Comparison of ENCODE assay signal across 3 cellular contexts in the genomic region with DNA sequence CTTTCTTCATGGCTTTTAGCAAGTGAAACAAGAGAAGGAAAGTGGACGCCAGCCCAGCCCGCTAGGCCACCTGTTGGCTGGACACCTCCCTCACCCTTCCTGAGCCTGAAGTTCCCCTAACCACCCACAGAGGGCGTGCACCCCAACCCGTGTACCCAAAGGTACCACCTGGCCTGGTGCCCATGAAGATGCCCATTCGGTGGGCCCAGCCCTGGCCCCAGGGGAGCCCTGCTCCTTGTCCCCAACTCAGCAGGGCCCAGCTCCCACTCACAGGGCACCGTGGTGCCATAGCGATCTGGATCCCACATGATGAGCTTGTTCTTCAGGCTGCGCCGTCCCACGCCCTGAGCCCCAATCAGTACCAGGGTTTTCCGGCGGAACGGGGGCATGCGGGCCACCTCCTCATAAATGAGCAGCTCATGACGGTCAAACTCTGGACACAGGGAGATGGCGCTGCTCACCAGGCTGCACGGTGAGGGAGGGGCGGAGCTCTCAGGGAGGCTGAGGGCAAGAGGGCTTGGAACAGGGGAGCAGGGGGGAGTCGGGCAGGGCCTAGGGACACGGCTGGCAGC.
A peak's percentile ranks its signal among the peaks of the same experiment; 100 is the strongest.
TF ChIP-seq lines count a peak whose summit lies in the region.

No MANE protein-coding gene starts in this region.

TF ChIP-seq in HEK293, 187 proteins besides CTCF, POLR2A, EP300 and RAD21 (continues in another document):
- TF ChIP-seq SCRT1 (tag by site-specific recombination; IDR thresholded peaks at IDR 0.05; ENCODE audit: borderline replicate concordance) (peak; percentile 94), ZNF791 (tag by site-specific recombination; IDR thresholded peaks at IDR 0.05) (no peak), ZNF169 (tag by site-specific recombination; IDR thresholded peaks at IDR 0.05) (no peak), ZNF341 (tag by site-specific recombination; IDR thresholded peaks at IDR 0.05; ENCODE audit: low read depth) (no peak), ZBTB8A (tag by site-specific recombination; IDR thresholded peaks at IDR 0.05) (no peak), ZNF585B (tag by site-specific recombination; IDR thresholded peaks at IDR 0.05) (no peak), ZNF292 (tag by site-specific recombination; IDR thresholded peaks at IDR 0.05; ENCODE audit: borderline replicate concordance, low read depth) (no peak), SP3 (tag by site-specific recombination; IDR thresholded peaks at IDR 0.05) (no peak), ZNF624 (tag by site-specific recombination; IDR thresholded peaks at IDR 0.05) (no peak), ZNF10 (tag by site-specific recombination; IDR thresholded peaks at IDR 0.05) (no peak), ZNF266 (tag by site-specific recombination; IDR thresholded peaks at IDR 0.05; ENCODE audit: low read depth) (no peak), ZNF146 (tag by site-specific recombination; IDR thresholded peaks at IDR 0.05) (no peak), ZNF19 (tag by site-specific recombination; IDR thresholded peaks at IDR 0.05; ENCODE audit: low read depth) (no peak), ZBTB48 (tag by site-specific recombination; IDR thresholded peaks at IDR 0.05) (no peak), ZNF214 (tag by site-specific recombination; IDR thresholded peaks at IDR 0.05; ENCODE audit: borderline replicate concordance) (no peak), ZNF510 (tag by site-specific recombination; IDR thresholded peaks at IDR 0.05; ENCODE audit: insufficient replicate concordance) (no peak), ZIC2 (tag by site-specific recombination; IDR thresholded peaks at IDR 0.05) (no peak; the same call in 1 of the 2 replicates)
- TF ChIP-seq, protein P1, sequence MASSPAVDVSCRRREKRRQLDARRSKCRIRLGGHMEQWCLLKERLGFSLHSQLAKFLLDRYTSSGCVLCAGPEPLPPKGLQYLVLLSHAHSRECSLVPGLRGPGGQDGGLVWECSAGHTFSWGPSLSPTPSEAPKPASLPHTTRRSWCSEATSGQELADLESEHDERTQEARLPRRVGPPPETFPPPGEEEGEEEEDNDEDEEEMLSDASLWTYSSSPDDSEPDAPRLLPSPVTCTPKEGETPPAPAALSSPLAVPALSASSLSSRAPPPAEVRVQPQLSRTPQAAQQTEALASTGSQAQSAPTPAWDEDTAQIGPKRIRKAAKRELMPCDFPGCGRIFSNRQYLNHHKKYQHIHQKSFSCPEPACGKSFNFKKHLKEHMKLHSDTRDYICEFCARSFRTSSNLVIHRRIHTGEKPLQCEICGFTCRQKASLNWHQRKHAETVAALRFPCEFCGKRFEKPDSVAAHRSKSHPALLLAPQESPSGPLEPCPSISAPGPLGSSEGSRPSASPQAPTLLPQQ (tag by site-specific recombination; IDR thresholded peaks at IDR 0.05), result peak; percentile 78
- TF ChIP-seq, protein P2, sequence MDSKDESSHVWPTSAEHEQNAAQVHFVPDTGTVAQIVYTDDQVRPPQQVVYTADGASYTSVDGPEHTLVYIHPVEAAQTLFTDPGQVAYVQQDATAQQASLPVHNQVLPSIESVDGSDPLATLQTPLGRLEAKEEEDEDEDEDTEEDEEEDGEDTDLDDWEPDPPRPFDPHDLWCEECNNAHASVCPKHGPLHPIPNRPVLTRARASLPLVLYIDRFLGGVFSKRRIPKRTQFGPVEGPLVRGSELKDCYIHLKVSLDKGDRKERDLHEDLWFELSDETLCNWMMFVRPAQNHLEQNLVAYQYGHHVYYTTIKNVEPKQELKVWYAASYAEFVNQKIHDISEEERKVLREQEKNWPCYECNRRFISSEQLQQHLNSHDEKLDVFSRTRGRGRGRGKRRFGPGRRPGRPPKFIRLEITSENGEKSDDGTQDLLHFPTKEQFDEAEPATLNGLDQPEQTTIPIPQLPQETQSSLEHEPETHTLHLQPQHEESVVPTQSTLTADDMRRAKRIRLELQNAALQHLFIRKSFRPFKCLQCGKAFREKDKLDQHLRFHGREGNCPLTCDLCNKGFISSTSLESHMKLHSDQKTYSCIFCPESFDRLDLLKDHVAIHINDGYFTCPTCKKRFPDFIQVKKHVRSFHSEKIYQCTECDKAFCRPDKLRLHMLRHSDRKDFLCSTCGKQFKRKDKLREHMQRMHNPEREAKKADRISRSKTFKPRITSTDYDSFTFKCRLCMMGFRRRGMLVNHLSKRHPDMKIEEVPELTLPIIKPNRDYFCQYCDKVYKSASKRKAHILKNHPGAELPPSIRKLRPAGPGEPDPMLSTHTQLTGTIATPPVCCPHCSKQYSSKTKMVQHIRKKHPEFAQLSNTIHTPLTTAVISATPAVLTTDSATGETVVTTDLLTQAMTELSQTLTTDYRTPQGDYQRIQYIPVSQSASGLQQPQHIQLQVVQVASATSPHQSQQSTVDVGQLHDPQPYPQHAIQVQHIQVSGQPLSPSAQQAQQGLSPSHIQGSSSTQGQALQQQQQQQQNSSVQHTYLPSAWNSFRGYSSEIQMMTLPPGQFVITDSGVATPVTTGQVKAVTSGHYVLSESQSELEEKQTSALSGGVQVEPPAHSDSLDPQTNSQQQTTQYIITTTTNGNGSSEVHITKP (tag by site-specific recombination; IDR thresholded peaks at IDR 0.05), result no peak

TF ChIP-seq in K562, 482 proteins besides CTCF, POLR2A, EP300 and RAD21 (continues in another document):
- TF ChIP-seq GTF2F1 (IDR thresholded peaks at IDR 0.05; ENCODE audit: low read depth, low read length) (no peak), CTBP1 (IDR thresholded peaks at IDR 0.05; ENCODE audit: borderline replicate concordance) (0 out of 2 replicates have a peak, but pooled peaks have one; percentile 13), SMARCE1 (IDR thresholded peaks at IDR 0.05) (no peak), HDAC3 (IDR thresholded peaks at IDR 0.05; ENCODE audit: borderline replicate concordance, partially characterized antibody) (no peak), TCFL5 (CRISPR knock-in tag; conservative IDR thresholded peaks at IDR 0.05) (no peak), NFIC (IDR thresholded peaks at IDR 0.05) (peak; percentile 73), KDM2B (CRISPR knock-in tag; IDR thresholded peaks at IDR 0.05) (no peak), SMC3 (conservative IDR thresholded peaks at IDR 0.05; ENCODE audit: insufficient read depth, low read depth, low read length) (0 out of 2 replicates have a peak, but pooled peaks have one; percentile 12), ZBTB8A (IDR thresholded peaks at IDR 0.05; ENCODE audit: partially characterized antibody) (no peak), TCF7 (IDR thresholded peaks at IDR 0.05; ENCODE audit: borderline replicate concordance) (no peak), SP1 (CRISPR knock-in tag; IDR thresholded peaks at IDR 0.05) (0 out of 2 replicates have a peak, but pooled peaks have one; percentile 31), ZNF121 (CRISPR knock-in tag; conservative IDR thresholded peaks at IDR 0.05) (no peak), KLF10 (CRISPR knock-in tag; IDR thresholded peaks at IDR 0.05) (no peak), KHSRP (IDR thresholded peaks at IDR 0.05) (no peak), ZNF41 (CRISPR knock-in tag; conservative IDR thresholded peaks at IDR 0.05) (no peak), MYNN (IDR thresholded peaks at IDR 0.05) (peak; percentile 83), MYNN (CRISPR knock-in tag; IDR thresholded peaks at IDR 0.05) (no peak), ZNF668 (CRISPR knock-in tag; IDR thresholded peaks at IDR 0.05) (no peak), E2F3 (CRISPR knock-in tag; IDR thresholded peaks at IDR 0.05) (no peak), ZBTB1 (CRISPR knock-in tag; IDR thresholded peaks at IDR 0.05; ENCODE audit: borderline replicate concordance, low read depth) (no peak)
- TF ChIP-seq, protein P3, sequence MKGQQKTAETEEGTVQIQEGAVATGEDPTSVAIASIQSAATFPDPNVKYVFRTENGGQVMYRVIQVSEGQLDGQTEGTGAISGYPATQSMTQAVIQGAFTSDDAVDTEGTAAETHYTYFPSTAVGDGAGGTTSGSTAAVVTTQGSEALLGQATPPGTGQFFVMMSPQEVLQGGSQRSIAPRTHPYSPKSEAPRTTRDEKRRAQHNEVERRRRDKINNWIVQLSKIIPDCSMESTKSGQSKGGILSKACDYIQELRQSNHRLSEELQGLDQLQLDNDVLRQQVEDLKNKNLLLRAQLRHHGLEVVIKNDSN (CRISPR knock-in tag; IDR thresholded peaks at IDR 0.05), result 0 out of 2 replicates have a peak, but pooled peaks have one; percentile 16
- TF ChIP-seq, protein P4, sequence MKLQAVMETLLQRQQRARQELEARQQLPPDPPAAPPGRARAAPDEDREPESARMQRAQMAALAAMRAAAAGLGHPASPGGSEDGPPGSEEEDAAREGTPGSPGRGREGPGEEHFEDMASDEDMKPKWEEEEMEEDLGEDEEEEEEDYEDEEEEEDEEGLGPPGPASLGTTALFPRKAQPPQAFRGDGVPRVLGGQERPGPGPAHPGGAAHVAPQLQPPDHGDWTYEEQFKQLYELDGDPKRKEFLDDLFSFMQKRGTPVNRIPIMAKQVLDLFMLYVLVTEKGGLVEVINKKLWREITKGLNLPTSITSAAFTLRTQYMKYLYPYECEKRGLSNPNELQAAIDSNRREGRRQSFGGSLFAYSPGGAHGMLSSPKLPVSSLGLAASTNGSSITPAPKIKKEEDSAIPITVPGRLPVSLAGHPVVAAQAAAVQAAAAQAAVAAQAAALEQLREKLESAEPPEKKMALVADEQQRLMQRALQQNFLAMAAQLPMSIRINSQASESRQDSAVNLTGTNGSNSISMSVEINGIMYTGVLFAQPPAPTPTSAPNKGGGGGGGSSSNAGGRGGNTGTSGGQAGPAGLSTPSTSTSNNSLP (IDR thresholded peaks at IDR 0.05; ENCODE audit: borderline replicate concordance, low read depth, low read length), result no peak
- TF ChIP-seq, protein P5, sequence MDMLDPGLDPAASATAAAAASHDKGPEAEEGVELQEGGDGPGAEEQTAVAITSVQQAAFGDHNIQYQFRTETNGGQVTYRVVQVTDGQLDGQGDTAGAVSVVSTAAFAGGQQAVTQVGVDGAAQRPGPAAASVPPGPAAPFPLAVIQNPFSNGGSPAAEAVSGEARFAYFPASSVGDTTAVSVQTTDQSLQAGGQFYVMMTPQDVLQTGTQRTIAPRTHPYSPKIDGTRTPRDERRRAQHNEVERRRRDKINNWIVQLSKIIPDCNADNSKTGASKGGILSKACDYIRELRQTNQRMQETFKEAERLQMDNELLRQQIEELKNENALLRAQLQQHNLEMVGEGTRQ (CRISPR knock-in tag; IDR thresholded peaks at IDR 0.05), result no peak
- TF ChIP-seq, protein P6, sequence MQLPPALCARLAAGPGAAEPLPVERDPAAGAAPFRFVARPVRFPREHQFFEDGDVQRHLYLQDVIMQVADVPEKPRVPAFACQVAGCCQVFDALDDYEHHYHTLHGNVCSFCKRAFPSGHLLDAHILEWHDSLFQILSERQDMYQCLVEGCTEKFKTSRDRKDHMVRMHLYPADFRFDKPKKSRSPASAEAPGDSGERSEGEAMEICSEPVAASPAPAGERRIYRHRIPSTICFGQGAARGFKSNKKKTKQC (CRISPR knock-in tag; IDR thresholded peaks at IDR 0.05), result no peak

TF ChIP-seq in HepG2, 621 proteins besides CTCF, POLR2A, EP300 and RAD21 (continues in another document):
- TF ChIP-seq KDM5B (CRISPR knock-in tag; IDR thresholded peaks at IDR 0.05; ENCODE audit: borderline replicate concordance), result no peak
- no peak for TF ChIP-seq ZBTB21 (CRISPR knock-in tag; IDR thresholded peaks at IDR 0.05)
- TF ChIP-seq ZNF768 (CRISPR knock-in tag; IDR thresholded peaks at IDR 0.05), result peak; percentile 6; the same call in 1 of the 2 replicates
- TF ChIP-seq MTA3 (CRISPR knock-in tag; IDR thresholded peaks at IDR 0.05), result no peak
- TF ChIP-seq ZNF563 (CRISPR knock-in tag; IDR thresholded peaks at IDR 0.05), result peak; percentile 36; the same call in 1 of the 2 replicates
- 0 out of 2 replicates have a peak, but pooled peaks have one; percentile 9 for TF ChIP-seq STAG1 (CRISPR knock-in tag; IDR thresholded peaks at IDR 0.05)
- peak; percentile 28; the same call in 1 of the 2 replicates for TF ChIP-seq SMC3 (IDR thresholded peaks at IDR 0.05; ENCODE audit: low read length)
- TF ChIP-seq SATB2 (CRISPR knock-in tag; IDR thresholded peaks at IDR 0.05), result no peak
- no peak for TF ChIP-seq RFXAP (CRISPR knock-in tag; IDR thresholded peaks at IDR 0.05; ENCODE audit: borderline replicate concordance)
- no peak for TF ChIP-seq RNF2 (conservative IDR thresholded peaks at IDR 0.05; ENCODE audit: low read depth)
- TF ChIP-seq NFE2L2 (IDR thresholded peaks at IDR 0.05; ENCODE audit: low read length), result no peak
- no peak for TF ChIP-seq ZFP36L2 (CRISPR knock-in tag; IDR thresholded peaks at IDR 0.05)
- TF ChIP-seq HNRNPLL (IDR thresholded peaks at IDR 0.05; ENCODE audit: low read depth, low read length, poor library complexity, severe bottlenecking), result peak; percentile 48
- no peak for TF ChIP-seq ZMAT3 (CRISPR knock-in tag; conservative IDR thresholded peaks at IDR 0.05)
- peak; percentile 77; the same call in 1 of the 2 replicates for TF ChIP-seq ZSCAN21 (CRISPR knock-in tag; IDR thresholded peaks at IDR 0.05; ENCODE audit: borderline replicate concordance)
- TF ChIP-seq CHD4 (IDR thresholded peaks at IDR 0.05; ENCODE audit: borderline replicate concordance, low read length), result no peak
- TF ChIP-seq, protein P7, sequence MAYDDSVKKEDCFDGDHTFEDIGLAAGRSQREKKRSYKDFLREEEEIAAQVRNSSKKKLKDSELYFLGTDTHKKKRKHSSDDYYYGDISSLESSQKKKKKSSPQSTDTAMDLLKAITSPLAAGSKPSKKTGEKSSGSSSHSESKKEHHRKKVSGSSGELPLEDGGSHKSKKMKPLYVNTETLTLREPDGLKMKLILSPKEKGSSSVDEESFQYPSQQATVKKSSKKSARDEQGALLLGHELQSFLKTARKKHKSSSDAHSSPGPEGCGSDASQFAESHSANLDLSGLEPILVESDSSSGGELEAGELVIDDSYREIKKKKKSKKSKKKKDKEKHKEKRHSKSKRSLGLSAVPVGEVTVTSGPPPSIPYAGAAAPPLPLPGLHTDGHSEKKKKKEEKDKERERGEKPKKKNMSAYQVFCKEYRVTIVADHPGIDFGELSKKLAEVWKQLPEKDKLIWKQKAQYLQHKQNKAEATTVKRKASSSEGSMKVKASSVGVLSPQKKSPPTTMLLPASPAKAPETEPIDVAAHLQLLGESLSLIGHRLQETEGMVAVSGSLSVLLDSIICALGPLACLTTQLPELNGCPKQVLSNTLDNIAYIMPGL (CRISPR knock-in tag; IDR thresholded peaks at IDR 0.05; ENCODE audit: borderline replicate concordance in 1 of 2, low read depth in 1 of 2), result 0 out of 4 replicates have a peak, but pooled peaks of 1 of the 2 experiments have one; percentile 35
- peak; percentile 32 for TF ChIP-seq AGO1 (IDR thresholded peaks at IDR 0.05; ENCODE audit: low read depth, low read length, poor library complexity, severe bottlenecking)
- no peak for TF ChIP-seq ZNF317 (CRISPR knock-in tag; IDR thresholded peaks at IDR 0.05)
- TF ChIP-seq MIER3 (CRISPR knock-in tag; IDR thresholded peaks at IDR 0.05; ENCODE audit: borderline replicate concordance), result no peak
- TF ChIP-seq U2AF2 (IDR thresholded peaks at IDR 0.05; ENCODE audit: low read depth, low read length), result no peak
- peak; percentile 100 for TF ChIP-seq HNRNPL (IDR thresholded peaks at IDR 0.05; ENCODE audit: low read depth, low read length)
- TF ChIP-seq, protein P8, sequence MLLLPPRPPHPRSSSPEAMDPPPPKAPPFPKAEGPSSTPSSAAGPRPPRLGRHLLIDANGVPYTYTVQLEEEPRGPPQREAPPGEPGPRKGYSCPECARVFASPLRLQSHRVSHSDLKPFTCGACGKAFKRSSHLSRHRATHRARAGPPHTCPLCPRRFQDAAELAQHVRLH (CRISPR knock-in tag; IDR thresholded peaks at IDR 0.05; ENCODE audit: borderline replicate concordance, low read depth), result peak; percentile 30; the same call in 1 of the 2 replicates
- TF ChIP-seq, protein P4 (IDR thresholded peaks at IDR 0.05; ENCODE audit: low read depth, low read length), result no peak
